1 cellular context compared by ENCODE assay signal in genomic region chr14:61110683-61111082, GRCh38.
TF ChIP-seq lines count a peak whose summit lies in the region.

No MANE protein-coding gene starts in this region.

TF ChIP-seq in GM23338, 12 proteins besides CTCF, POLR2A, EP300 and RAD21 (continued from another document):
- TF ChIP-seq, protein P1, sequence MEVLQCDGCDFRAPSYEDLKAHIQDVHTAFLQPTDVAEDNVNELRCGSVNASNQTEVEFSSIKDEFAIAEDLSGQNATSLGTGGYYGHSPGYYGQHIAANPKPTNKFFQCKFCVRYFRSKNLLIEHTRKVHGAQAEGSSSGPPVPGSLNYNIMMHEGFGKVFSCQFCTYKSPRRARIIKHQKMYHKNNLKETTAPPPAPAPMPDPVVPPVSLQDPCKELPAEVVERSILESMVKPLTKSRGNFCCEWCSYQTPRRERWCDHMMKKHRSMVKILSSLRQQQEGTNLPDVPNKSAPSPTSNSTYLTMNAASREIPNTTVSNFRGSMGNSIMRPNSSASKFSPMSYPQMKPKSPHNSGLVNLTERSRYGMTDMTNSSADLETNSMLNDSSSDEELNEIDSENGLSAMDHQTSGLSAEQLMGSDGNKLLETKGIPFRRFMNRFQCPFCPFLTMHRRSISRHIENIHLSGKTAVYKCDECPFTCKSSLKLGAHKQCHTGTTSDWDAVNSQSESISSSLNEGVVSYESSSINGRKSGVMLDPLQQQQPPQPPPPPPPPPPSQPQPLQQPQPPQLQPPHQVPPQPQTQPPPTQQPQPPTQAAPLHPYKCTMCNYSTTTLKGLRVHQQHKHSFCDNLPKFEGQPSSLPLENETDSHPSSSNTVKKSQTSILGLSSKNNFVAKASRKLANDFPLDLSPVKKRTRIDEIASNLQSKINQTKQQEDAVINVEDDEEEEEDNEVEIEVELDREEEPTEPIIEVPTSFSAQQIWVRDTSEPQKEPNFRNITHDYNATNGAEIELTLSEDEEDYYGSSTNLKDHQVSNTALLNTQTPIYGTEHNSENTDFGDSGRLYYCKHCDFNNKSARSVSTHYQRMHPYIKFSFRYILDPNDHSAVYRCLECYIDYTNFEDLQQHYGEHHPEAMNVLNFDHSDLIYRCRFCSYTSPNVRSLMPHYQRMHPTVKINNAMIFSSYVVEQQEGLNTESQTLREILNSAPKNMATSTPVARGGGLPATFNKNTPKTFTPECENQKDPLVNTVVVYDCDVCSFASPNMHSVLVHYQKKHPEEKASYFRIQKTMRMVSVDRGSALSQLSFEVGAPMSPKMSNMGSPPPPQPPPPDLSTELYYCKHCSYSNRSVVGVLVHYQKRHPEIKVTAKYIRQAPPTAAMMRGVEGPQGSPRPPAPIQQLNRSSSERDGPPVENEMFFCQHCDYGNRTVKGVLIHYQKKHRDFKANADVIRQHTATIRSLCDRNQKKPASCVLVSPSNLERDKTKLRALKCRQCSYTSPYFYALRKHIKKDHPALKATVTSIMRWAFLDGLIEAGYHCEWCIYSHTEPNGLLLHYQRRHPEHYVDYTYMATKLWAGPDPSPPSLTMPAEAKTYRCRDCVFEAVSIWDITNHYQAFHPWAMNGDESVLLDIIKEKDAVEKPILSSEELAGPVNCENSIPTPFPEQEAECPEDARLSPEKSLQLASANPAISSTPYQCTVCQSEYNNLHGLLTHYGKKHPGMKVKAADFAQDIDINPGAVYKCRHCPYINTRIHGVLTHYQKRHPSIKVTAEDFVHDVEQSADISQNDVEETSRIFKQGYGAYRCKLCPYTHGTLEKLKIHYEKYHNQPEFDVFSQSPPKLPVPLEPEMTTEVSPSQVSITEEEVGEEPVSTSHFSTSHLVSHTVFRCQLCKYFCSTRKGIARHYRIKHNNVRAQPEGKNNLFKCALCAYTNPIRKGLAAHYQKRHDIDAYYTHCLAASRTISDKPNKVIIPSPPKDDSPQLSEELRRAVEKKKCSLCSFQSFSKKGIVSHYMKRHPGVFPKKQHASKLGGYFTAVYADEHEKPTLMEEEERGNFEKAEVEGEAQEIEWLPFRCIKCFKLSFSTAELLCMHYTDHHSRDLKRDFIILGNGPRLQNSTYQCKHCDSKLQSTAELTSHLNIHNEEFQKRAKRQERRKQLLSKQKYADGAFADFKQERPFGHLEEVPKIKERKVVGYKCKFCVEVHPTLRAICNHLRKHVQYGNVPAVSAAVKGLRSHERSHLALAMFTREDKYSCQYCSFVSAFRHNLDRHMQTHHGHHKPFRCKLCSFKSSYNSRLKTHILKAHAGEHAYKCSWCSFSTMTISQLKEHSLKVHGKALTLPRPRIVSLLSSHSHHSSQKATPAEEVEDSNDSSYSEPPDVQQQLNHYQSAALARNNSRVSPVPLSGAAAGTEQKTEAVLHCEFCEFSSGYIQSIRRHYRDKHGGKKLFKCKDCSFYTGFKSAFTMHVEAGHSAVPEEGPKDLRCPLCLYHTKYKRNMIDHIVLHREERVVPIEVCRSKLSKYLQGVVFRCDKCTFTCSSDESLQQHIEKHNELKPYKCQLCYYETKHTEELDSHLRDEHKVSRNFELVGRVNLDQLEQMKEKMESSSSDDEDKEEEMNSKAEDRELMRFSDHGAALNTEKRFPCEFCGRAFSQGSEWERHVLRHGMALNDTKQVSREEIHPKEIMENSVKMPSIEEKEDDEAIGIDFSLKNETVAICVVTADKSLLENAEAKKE (CRISPR knock-in tag; IDR thresholded peaks at IDR 0.05) = no peak
- no peak for TF ChIP-seq ZNF331 (CRISPR knock-in tag; IDR thresholded peaks at IDR 0.05; ENCODE audit: low read depth)
- TF ChIP-seq CREB1 (CRISPR knock-in tag; IDR thresholded peaks at IDR 0.05; ENCODE audit: low read depth) = no peak
- no peak for TF ChIP-seq EZH2phosphoT487 (IDR thresholded peaks at IDR 0.05; ENCODE audit: unreplicated experiment)
